ENCODE assay signal across 1 cellular context in the genomic region with DNA sequence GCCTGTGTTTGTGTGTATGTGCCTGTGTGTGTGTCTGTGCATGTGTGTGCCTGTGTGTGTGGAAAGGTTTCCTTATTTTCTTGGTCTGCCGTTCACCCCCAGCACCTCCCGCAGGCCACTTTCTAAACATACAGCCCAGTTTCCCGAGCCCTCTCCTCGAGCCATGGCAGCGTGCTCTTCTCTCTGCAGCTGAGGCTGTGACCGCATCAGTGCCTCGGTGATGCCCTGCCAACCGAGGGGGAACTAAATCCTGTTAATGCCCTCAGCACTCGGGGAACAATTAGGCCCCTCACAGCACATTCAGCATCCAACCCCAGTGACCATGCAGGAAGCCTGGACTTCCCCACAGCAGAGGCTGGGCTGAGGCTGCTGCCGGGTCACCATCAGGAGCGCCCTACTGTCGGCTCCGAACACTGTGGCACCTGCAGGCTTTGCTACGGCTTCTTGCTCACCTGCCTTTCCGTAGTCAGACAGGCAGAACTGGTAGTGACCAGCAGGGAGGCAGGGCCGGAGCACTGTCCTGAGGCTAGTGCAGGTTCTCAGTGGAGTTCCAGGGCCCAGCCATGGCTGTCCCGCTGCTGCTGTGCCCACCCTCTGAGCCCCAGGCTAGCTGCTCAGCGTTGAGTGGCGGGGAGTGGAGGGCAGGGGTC.
A peak's percentile ranks its signal among the peaks of the same experiment; 100 is the strongest.
TF ChIP-seq lines count a peak whose summit lies in the region.

No MANE protein-coding gene starts in this region.

TF ChIP-seq in K562, 482 proteins besides CTCF, POLR2A, EP300 and RAD21:
- TF ChIP-seq PHF21A (IDR thresholded peaks at IDR 0.05; ENCODE audit: borderline replicate concordance, low read depth) (no peak), CBX3 (IDR thresholded peaks at IDR 0.05; ENCODE audit: borderline replicate concordance in 1 of 2, low read length in 2 of 2) (no peak), CBX1 (IDR thresholded peaks at IDR 0.05; ENCODE audit: low read depth) (no peak)
- TF ChIP-seq, protein P1, sequence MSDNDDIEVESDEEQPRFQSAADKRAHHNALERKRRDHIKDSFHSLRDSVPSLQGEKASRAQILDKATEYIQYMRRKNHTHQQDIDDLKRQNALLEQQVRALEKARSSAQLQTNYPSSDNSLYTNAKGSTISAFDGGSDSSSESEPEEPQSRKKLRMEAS (CRISPR knock-in tag; IDR thresholded peaks at IDR 0.05), result no peak
- TF ChIP-seq, protein P2, sequence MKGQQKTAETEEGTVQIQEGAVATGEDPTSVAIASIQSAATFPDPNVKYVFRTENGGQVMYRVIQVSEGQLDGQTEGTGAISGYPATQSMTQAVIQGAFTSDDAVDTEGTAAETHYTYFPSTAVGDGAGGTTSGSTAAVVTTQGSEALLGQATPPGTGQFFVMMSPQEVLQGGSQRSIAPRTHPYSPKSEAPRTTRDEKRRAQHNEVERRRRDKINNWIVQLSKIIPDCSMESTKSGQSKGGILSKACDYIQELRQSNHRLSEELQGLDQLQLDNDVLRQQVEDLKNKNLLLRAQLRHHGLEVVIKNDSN (CRISPR knock-in tag; IDR thresholded peaks at IDR 0.05), result 0 out of 2 replicates have a peak, but pooled peaks have one; percentile 11
